ENCODE assay signal across 9 cellular contexts in the genomic region with DNA sequence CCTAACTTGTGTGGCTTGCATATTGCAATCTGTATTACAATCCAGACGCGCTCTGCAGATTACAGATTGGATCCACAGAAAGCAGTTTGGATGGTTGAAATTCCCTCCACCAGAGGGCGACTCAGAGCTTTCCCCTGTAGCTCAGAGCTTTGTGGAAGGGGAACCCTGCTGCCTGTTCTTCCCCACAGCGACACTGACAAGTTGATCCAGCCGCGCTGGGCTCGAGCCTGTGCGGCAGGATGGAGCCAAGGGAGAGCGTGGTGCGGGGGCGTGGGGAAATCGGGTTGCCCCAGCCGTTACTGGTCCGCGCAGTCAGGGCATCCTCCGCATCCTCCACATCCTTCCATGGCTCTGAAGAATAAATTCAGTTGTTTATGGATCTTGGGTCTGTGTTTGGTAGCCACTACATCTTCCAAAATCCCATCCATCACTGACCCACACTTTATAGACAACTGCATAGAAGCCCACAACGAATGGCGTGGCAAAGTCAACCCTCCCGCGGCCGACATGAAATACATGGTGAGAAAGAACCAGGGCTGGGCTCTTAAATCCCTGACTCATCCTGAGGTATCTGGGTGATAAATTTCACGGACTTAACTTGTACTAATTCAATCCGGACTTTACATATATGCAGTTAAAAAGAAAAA. TPM values are rescaled to one million over a fixed set of nuclear protein-coding genes. Genes with fewer than 3 reads are reported as not detected.
A peak's percentile ranks its signal among the peaks of the same experiment; 100 is the strongest.
DNase-seq lines count a peak whose midpoint lies in the region; ATAC-seq and TF ChIP-seq lines count a peak whose summit lies in the region.
"Had no signal": no experiment of that assay in that cellular context is flagged by ENCODE, and none has a peak within 500 bp of the region (broad histone marks: within the 10 kb centered on the region; RNA-seq: fewer than 3 reads in every experiment).

A gene with protein sequence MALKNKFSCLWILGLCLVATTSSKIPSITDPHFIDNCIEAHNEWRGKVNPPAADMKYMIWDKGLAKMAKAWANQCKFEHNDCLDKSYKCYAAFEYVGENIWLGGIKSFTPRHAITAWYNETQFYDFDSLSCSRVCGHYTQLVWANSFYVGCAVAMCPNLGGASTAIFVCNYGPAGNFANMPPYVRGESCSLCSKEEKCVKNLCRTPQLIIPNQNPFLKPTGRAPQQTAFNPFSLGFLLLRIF (plus strand): TSS at position 287 of the 647 bp plus-strand sequence. CDS start 59 bp downstream, at position 346.

- H3K4me1 ChIP-seq in mucosa of descending colon (ENCODE audit: low read depth) = no peaks in the 10 kb centered on the region

- H3K4me3 ChIP-seq in BJ (ENCODE audit: low read depth, low read length) (peak within 1 kb of the TSS; percentile 50), mucosa of descending colon (no peak within 1 kb of the TSS)

- no peaks in the 10 kb centered on the region for H3K9me3 ChIP-seq in mucosa of descending colon

- POLR2A ChIA-PET in BJ (lab: Charles Lee) = no interaction called here

- CTCF ChIA-PET in BJ (lab: Yijun Ruan, JAX) = interaction anchor here (0.6 to 2.3 kb wide), 19 partner anchors 8 to 170 kb away, joined by 3 to 13 read pairs (median 4); a partner anchor contains a TSS

- intact Hi-C loops in mucosa of descending colon (cut with DNase I, micrococcal nuclease) = no loop called here

- DNase-seq in BJ (ENCODE audit: low read depth) = peak; percentile 46
- DNase-seq in NK-92 (lab: John Stamatoyannopoulos, UW; ENCODE audit: unreplicated experiment) = peak; percentile 0
- DNase-seq in activated CD8-positive, alpha-beta memory T cell treated with anti-CD3 and anti-CD28 coated beads, Interleukin-2, amount 50 U/mL, for 4 hours = peak; percentile 83
- DNase-seq in epithelial cell of prostate (ENCODE audit: low read depth, low spot score) = peak; percentile 6
- DNase-seq in mucosa of descending colon = peak; percentile 53 to 95 (median 62)
- DNase-seq in stimulated activated CD8-positive, alpha-beta memory T cell treated with anti-CD3 and anti-CD28 coated beads, Interleukin-4, amount 100 ng/mL, for 1 hour (ENCODE audit: low read depth in 2 of 2, low spot score in 1 of 2) = peak; percentile 67 to 70

- no peaks in the 10 kb centered on the region for H3K27me3 ChIP-seq in BJ (ENCODE audit: control insufficient read depth, insufficient read depth, low read length)

- TF ChIP-seq CTCF in BJ (IDR thresholded peaks at IDR 0.05; ENCODE audit: insufficient read depth, low read depth, low read length) (peak; percentile 82), mucosa of descending colon (IDR thresholded peaks at IDR 0.05) (peak; percentile 80)

- peak; percentile 55 for ATAC-seq in GM19023 (IDR thresholded peaks at IDR 0.05; ENCODE audit: unreplicated experiment)
- ATAC-seq in HG03175 (IDR thresholded peaks at IDR 0.05; ENCODE audit: unreplicated experiment) = peak; percentile 51
- peak; percentile 85 for ATAC-seq in mucosa of descending colon

- H3K27ac ChIP-seq in epithelial cell of prostate = peak within 1 kb of the TSS; percentile 34

- H3K36me3 ChIP-seq in BJ (ENCODE audit: control insufficient read depth, insufficient read depth, low read length) (no peaks in the 10 kb centered on the region), mucosa of descending colon (ENCODE audit: low read depth) (no peaks in the 10 kb centered on the region)

RNA-seq across cellular contexts. Expression of the gene that starts here (rescaled TPM):
- polyA plus RNA-seq in BJ (2011; rRNA removed) = not detected in 2 replicates
- polyA minus RNA-seq in BJ (2011; rRNA and poly(A)+ RNA removed) = not detected in 2 replicates
- not detected for total RNA-seq in mucosa of descending colon
- total RNA-seq: temporal lobe had no signal

Comparison
In these comparisons a context has a peak if more than half of its experiments do, and no peak if none do; other contexts are left out.
1. Peak in DNase-seq and H3K4me3 ChIP-seq in BJ; RNA of the gene not detected or under 1 TPM.
2. Peak in DNase-seq and ATAC-seq in mucosa of descending colon; RNA of the gene not detected or under 1 TPM.
3. DNase-seq: peak in every context shown above with its lines; median percentile 83 in activated CD8-positive, alpha-beta memory T cell treated with anti-CD3 and anti-CD28 coated beads, Interleukin-2, amount 50 U/mL, for 4 hours; 68 in stimulated activated CD8-positive, alpha-beta memory T cell treated with anti-CD3 and anti-CD28 coated beads, Interleukin-4, amount 100 ng/mL, for 1 hour; 62 in mucosa of descending colon; 46 in BJ; 6 in epithelial cell of prostate; 0 in NK-92.